Comparison of ENCODE assay signal across 8 cellular contexts in the genomic region with DNA sequence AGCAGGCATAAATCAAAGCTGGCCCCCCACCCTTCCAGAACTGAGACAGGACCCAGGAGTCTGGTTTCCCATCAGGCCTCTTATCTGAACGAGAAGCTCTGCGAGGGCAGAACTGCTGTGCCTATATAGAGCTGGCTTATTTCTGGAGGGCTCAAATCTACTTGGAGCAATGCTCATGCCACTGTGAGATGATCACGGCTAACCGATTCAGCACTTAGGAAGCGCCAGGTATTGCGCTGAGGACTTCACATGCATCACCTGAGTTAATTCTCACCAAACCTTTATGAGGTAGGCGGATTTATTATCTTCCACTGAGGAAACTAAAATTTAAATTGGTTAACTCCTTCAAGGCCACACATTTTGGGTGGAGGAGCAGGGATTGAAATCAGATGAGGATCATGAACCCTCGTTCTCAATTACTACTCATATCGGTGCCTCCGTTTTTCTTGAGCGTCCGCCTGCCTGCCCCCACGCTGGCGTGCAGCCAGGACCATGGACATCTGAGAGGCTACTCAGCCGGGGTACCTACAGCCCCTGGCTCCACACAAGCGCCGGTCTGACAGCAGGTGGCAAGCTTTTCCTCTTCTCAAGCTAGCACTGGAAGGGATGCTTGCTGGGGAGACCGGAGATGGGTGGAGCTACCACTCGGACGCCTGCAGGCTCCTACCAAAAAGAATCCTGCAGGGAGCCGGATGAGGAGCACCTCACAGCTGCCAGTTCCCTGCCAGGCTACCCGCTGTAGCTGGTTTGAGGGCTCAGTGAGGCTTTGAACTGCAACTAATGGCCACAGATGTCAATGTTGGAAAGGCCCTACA. TPM values are rescaled to one million over a fixed set of nuclear protein-coding genes. Genes with fewer than 3 reads are reported as not detected.
A peak's percentile ranks its signal among the peaks of the same experiment; 100 is the strongest.
DNase-seq lines count a peak whose midpoint lies in the region; ATAC-seq, FAIRE-seq and TF ChIP-seq lines count a peak whose summit lies in the region.

No MANE protein-coding gene starts in this region.

- intact Hi-C loops in activated naive CD4-positive, alpha-beta T cell treated with anti-CD3 and anti-CD28 coated beads for 36 hours (cut with micrococcal nuclease) = loop anchor here (1.0 to 5.0 kb wide), 7 partner anchors 22 to 754 kb away; partner anchors contain the start of genes ELMO2, TP53RK and ZNF335

- H3K9me3 ChIP-seq in MM.1S (replicated peaks; ENCODE audit: insufficient read depth, low read length) (no peaks in the 10 kb centered on the region), neuron (ENCODE audit: low read length) (no peaks in the 10 kb centered on the region), thymus (ENCODE audit: control insufficient read depth) (no peaks in the 10 kb centered on the region)

- peaks cover 13% of the 10 kb centered on the region for H3K36me3 Mint-ChIP-seq in activated naive CD4-positive, alpha-beta T cell treated with anti-CD3 and anti-CD28 coated beads for 36 hours (ENCODE audit: low read depth)

- peak; percentile 59 for DNase-seq in GM12891 (ENCODE audit: insufficient read length, low spot score)
- peak; percentile 76 for DNase-seq in MM.1S
- DNase-seq in SHP77 (lab: John Stamatoyannopoulos, UW) = peak; percentile 85 to 93
- DNase-seq in activated naive CD4-positive, alpha-beta T cell treated with anti-CD3 and anti-CD28 coated beads for 36 hours = peak; percentile 84
- DNase-seq in foreskin melanocyte = peak; percentile 62

- H3K27ac Mint-ChIP-seq in activated naive CD4-positive, alpha-beta T cell treated with anti-CD3 and anti-CD28 coated beads for 36 hours = peak overlapping the region; percentile 95

- H2AFZ ChIP-seq in MM.1S (ENCODE audit: low read length) (peak overlapping the region; percentile 63), neuron (ENCODE audit: low read depth, low read length) (no peak overlapping the region)

- TF ChIP-seq POLR2A in GM12891 (IDR thresholded peaks at IDR 0.05; ENCODE audit: low read depth, low read length) = 0 out of 2 replicates have a peak, but pooled peaks have one; percentile 14

- H3K9me3 Mint-ChIP-seq in activated naive CD4-positive, alpha-beta T cell treated with anti-CD3 and anti-CD28 coated beads for 36 hours = no peaks in the 10 kb centered on the region

- H3K4me1 ChIP-seq in MM.1S (ENCODE audit: low read length) = peaks cover 4% of the 10 kb centered on the region; the same call in 1 of the 2 replicates
- peaks cover 17% of the 10 kb centered on the region for H3K4me1 ChIP-seq in neuron (ENCODE audit: insufficient read depth, low read length)
- peaks cover 4% of the 10 kb centered on the region for H3K4me1 ChIP-seq in thymus (ENCODE audit: control insufficient read depth, insufficient read depth, low read length)

- H3K79me2 ChIP-seq in MM.1S (ENCODE audit: low read length) = peaks cover 36% of the 10 kb centered on the region

- H3K9me2 ChIP-seq in MM.1S (replicated peaks; ENCODE audit: insufficient read depth, low read length) = no peaks in the 10 kb centered on the region

- peak overlapping the region; percentile 87 for H3K4me2 ChIP-seq in MM.1S (ENCODE audit: low read depth, low read length)

- H3K27me3 ChIP-seq in MM.1S (replicated peaks; ENCODE audit: insufficient read depth, low read length) (no peaks in the 10 kb centered on the region), neuron (ENCODE audit: insufficient read depth, low read length) (no peaks in the 10 kb centered on the region), thymus (ENCODE audit: control insufficient read depth, insufficient read depth) (no peaks in the 10 kb centered on the region)

- CTCF ChIA-PET in activated naive CD4-positive, alpha-beta T cell treated with anti-CD3 and anti-CD28 coated beads for 36 hours (lab: Charles Lee) = interaction anchor here (0.6 to 2.5 kb wide), 12 partner anchors 8 to 473 kb away, joined by 3 to 19 read pairs (median 4); no protein-coding TSS in a partner anchor

- H3K4me1 Mint-ChIP-seq in activated naive CD4-positive, alpha-beta T cell treated with anti-CD3 and anti-CD28 coated beads for 36 hours (ENCODE audit: low read depth) = peaks cover 29% of the 10 kb centered on the region

- peaks cover 4% of the 10 kb centered on the region; the same call in 1 of the 2 replicates for H3F3A ChIP-seq in MM.1S (ENCODE audit: insufficient read depth, low read length)

- FAIRE-seq in GM12891 (lab: Jason Lieb, UNC) = no peak

- H3K27me3 Mint-ChIP-seq in activated naive CD4-positive, alpha-beta T cell treated with anti-CD3 and anti-CD28 coated beads for 36 hours (ENCODE audit: low read depth) = no peaks in the 10 kb centered on the region

- H3K9ac ChIP-seq in MM.1S (ENCODE audit: low read length) = peak overlapping the region; percentile 100; the same call in 1 of the 2 replicates

- H3K27ac ChIP-seq in MM.1S (ENCODE audit: low read length) (peak overlapping the region; percentile 93; the same call in 1 of the 2 replicates), thymus (ENCODE audit: low read depth) (peak overlapping the region; percentile 92)

- H3K4me3 Mint-ChIP-seq in activated naive CD4-positive, alpha-beta T cell treated with anti-CD3 and anti-CD28 coated beads for 36 hours = peak overlapping the region; percentile 93

- H3K36me3 ChIP-seq in MM.1S (replicated peaks; ENCODE audit: insufficient read depth, low read length) (peaks cover 2% of the 10 kb centered on the region; the same call in 1 of the 2 replicates), neuron (ENCODE audit: insufficient read depth, low read length) (peaks cover 14% of the 10 kb centered on the region), thymus (ENCODE audit: control insufficient read depth, insufficient read depth) (peaks cover 15% of the 10 kb centered on the region)

- H3K4me3 ChIP-seq in MM.1S (ENCODE audit: low read length) = peak overlapping the region; percentile 97
- H3K4me3 ChIP-seq in neuron (ENCODE audit: low read length) = peak overlapping the region; percentile 72
- H3K4me3 ChIP-seq in thymus (ENCODE audit: low read length) = peak overlapping the region; percentile 81

- H4K20me1 ChIP-seq in MM.1S (ENCODE audit: insufficient read depth, low read length) = no peaks in the 10 kb centered on the region

- TF ChIP-seq CTCF in MM.1S (IDR thresholded peaks at IDR 0.05; ENCODE audit: low read length) = peak; percentile 42

- ATAC-seq in HG03139 (IDR thresholded peaks at IDR 0.05; ENCODE audit: unreplicated experiment) = no peak

- WGBS in thymus = 32% methylated on average over 22 of the region's 22 CpGs

TF ChIP-seq in GM12891, 5 proteins besides CTCF, POLR2A, EP300 and RAD21:
- TF ChIP-seq TAF1 (IDR thresholded peaks at IDR 0.05; ENCODE audit: low read depth, low read length) (0 out of 2 replicates have a peak, but pooled peaks have one; percentile 27), SPI1 (IDR thresholded peaks at IDR 0.05; ENCODE audit: low read depth, low read length) (no peak), POU2F2 (IDR thresholded peaks at IDR 0.05; ENCODE audit: low read depth, low read length) (peak; percentile 27; the same call in 1 of the 2 replicates), POLR2AphosphoS5 (IDR thresholded peaks at IDR 0.05; ENCODE audit: low read depth, low read length) (peak; percentile 64), PAX5 (IDR thresholded peaks at IDR 0.05; ENCODE audit: insufficient read depth, low read length, severe bottlenecking) (no peak)

RNA-seq across cellular contexts. Expression of gene PCIF1, which starts 1.0 kb away (rescaled TPM):
- polyA plus RNA-seq in GM12891 (2012; ENCODE audit: low read depth, missing spikeins) = 21.5 TPM
- 10 to 100 TPM; 39.2 to 39.5 TPM for total RNA-seq in activated naive CD4-positive, alpha-beta T cell treated with anti-CD3 and anti-CD28 coated beads for 36 hours
- polyA plus RNA-seq in thymus = 37.4 TPM

RNA-seq across cellular contexts. Expression of gene PLTP, which starts 21.5 kb away (rescaled TPM):
- 11.5 TPM for polyA plus RNA-seq in GM12891 (2012; ENCODE audit: low read depth, missing spikeins)
- 1 to 10 TPM; 4.3 to 4.8 TPM for total RNA-seq in activated naive CD4-positive, alpha-beta T cell treated with anti-CD3 and anti-CD28 coated beads for 36 hours
- polyA plus RNA-seq in thymus = 182 TPM

RNA-seq across cellular contexts. Expression of gene ZNF335, which starts 38.6 kb away (rescaled TPM):
- 13.5 TPM for polyA plus RNA-seq in GM12891 (2012; ENCODE audit: low read depth, missing spikeins)
- total RNA-seq in activated naive CD4-positive, alpha-beta T cell treated with anti-CD3 and anti-CD28 coated beads for 36 hours = 10 to 100 TPM; 26.8 to 28.0 TPM
- polyA plus RNA-seq in thymus = 16.5 TPM

RNA-seq across cellular contexts. Expression of gene CTSA, which starts 42.3 kb away (rescaled TPM):
- 34.7 TPM for polyA plus RNA-seq in GM12891 (2012; ENCODE audit: low read depth, missing spikeins)
- 10 to 100 TPM; 28.7 to 31.5 TPM for total RNA-seq in activated naive CD4-positive, alpha-beta T cell treated with anti-CD3 and anti-CD28 coated beads for 36 hours
- polyA plus RNA-seq in thymus = 56.0 TPM

RNA-seq across cellular contexts. Expression of gene NEURL2, which starts 42.4 kb away (rescaled TPM):
- polyA plus RNA-seq in GM12891 (2012; ENCODE audit: low read depth, missing spikeins) = 2.6 TPM
- 1 to 10 TPM in 1 of 2 experiments, under 1 TPM in 1; 0.99 to 1.4 TPM for total RNA-seq in activated naive CD4-positive, alpha-beta T cell treated with anti-CD3 and anti-CD28 coated beads for 36 hours
- polyA plus RNA-seq in thymus = 51.4 TPM
